ENCODE assay signal across 1 cellular context in the genomic region with DNA sequence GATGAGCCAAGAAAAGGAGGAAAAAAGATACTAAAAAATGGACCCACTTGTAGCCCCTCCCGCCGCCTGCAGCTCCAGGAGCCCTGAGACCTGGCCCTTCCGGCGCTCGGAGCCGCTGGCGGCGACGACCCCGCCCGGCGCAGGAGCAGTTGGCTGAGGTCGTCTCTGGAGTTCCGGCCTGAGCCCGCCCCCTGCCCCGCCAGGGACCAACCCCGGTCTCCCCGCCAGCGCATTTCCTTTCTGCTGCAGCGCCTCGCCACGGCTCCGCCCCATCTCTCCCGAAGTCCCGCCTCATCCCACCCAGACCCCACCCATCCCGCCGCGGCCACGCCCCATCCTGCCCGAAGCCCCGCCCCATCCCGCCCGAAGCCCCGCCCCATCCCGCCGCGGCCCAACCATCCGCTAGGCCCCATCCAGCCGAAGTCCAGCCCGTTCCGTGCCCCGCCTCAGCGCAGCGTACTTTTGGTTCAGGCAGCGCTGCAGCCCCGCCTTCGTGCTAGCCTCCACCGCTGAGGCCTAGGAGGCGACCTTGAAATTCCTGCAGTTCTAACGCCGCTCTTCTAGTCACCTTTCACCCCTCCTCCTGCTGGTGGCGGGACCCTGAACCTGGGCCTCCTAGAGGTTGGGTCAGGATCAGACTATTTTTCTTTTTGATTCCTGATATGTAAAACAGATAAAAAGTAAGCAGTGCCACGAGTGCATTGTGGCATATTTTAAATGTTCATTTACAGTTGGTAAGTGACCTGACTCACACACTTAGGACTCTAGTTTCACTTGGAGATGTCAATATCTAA.
TF ChIP-seq lines count a peak whose summit lies in the region.

A gene with protein sequence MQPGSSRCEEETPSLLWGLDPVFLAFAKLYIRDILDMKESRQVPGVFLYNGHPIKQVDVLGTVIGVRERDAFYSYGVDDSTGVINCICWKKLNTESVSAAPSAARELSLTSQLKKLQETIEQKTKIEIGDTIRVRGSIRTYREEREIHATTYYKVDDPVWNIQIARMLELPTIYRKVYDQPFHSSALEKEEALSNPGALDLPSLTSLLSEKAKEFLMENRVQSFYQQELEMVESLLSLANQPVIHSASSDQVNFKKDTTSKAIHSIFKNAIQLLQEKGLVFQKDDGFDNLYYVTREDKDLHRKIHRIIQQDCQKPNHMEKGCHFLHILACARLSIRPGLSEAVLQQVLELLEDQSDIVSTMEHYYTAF (minus strand): TSS at position 132 of the 794 bp plus-strand sequence. CDS start 590 bp downstream, outside the sequence.

TF ChIP-seq in HepG2, 621 proteins besides CTCF, POLR2A, EP300 and RAD21 (continued from another document and continues in another):
- no peak; the same call in 1 of the 2 replicates for TF ChIP-seq SAFB2 (CRISPR knock-in tag; IDR thresholded peaks at IDR 0.05; ENCODE audit: borderline replicate concordance, low read depth)
- no peak for TF ChIP-seq NCOA5 (CRISPR knock-in tag; IDR thresholded peaks at IDR 0.05)
- TF ChIP-seq TOE1 (CRISPR knock-in tag; IDR thresholded peaks at IDR 0.05): no peak
- TF ChIP-seq, protein P1, sequence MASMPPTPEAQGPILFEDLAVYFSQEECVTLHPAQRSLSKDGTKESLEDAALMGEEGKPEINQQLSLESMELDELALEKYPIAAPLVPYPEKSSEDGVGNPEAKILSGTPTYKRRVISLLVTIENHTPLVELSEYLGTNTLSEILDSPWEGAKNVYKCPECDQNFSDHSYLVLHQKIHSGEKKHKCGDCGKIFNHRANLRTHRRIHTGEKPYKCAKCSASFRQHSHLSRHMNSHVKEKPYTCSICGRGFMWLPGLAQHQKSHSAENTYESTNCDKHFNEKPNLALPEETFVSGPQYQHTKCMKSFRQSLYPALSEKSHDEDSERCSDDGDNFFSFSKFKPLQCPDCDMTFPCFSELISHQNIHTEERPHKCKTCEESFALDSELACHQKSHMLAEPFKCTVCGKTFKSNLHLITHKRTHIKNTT (CRISPR knock-in tag; IDR thresholded peaks at IDR 0.05): no peak
- no peak for TF ChIP-seq ZNF367 (CRISPR knock-in tag; IDR thresholded peaks at IDR 0.05; ENCODE audit: borderline replicate concordance)
- no peak for TF ChIP-seq HOXD1 (CRISPR knock-in tag; IDR thresholded peaks at IDR 0.05)
- TF ChIP-seq NFIB (CRISPR knock-in tag; IDR thresholded peaks at IDR 0.05; ENCODE audit: borderline replicate concordance): no peak
- TF ChIP-seq, protein P2, sequence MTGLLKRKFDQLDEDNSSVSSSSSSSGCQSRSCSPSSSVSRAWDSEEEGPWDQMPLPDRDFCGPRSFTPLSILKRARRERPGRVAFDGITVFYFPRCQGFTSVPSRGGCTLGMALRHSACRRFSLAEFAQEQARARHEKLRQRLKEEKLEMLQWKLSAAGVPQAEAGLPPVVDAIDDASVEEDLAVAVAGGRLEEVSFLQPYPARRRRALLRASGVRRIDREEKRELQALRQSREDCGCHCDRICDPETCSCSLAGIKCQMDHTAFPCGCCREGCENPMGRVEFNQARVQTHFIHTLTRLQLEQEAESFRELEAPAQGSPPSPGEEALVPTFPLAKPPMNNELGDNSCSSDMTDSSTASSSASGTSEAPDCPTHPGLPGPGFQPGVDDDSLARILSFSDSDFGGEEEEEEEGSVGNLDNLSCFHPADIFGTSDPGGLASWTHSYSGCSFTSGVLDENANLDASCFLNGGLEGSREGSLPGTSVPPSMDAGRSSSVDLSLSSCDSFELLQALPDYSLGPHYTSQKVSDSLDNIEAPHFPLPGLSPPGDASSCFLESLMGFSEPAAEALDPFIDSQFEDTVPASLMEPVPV (CRISPR knock-in tag; IDR thresholded peaks at IDR 0.05): 0 out of 2 replicates have a peak, but pooled peaks have one; percentile 40
- TF ChIP-seq ZEB1 (IDR thresholded peaks at IDR 0.05; ENCODE audit: insufficient replicate concordance, low read depth): no peak
- no peak for TF ChIP-seq IKZF1 (IDR thresholded peaks at IDR 0.05)
- TF ChIP-seq, protein P3, sequence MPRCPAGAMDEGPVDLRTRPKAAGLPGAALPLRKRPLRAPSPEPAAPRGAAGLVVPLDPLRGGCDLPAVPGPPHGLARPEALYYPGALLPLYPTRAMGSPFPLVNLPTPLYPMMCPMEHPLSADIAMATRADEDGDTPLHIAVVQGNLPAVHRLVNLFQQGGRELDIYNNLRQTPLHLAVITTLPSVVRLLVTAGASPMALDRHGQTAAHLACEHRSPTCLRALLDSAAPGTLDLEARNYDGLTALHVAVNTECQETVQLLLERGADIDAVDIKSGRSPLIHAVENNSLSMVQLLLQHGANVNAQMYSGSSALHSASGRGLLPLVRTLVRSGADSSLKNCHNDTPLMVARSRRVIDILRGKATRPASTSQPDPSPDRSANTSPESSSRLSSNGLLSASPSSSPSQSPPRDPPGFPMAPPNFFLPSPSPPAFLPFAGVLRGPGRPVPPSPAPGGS (CRISPR knock-in tag; IDR thresholded peaks at IDR 0.05): no peak
- TF ChIP-seq ZNF670 (CRISPR knock-in tag; IDR thresholded peaks at IDR 0.05; ENCODE audit: borderline replicate concordance): no peak
- TF ChIP-seq HNF4A (CRISPR knock-in tag; IDR thresholded peaks at IDR 0.05): peak; percentile 84
- peak; percentile 50; the same call in 1 of the 2 replicates for TF ChIP-seq YEATS2 (CRISPR knock-in tag; IDR thresholded peaks at IDR 0.05; ENCODE audit: borderline replicate concordance)
- TF ChIP-seq FOXA1 (IDR thresholded peaks at IDR 0.05): no peak
- TF ChIP-seq FOXA1 (CRISPR knock-in tag; IDR thresholded peaks at IDR 0.05): no peak
- TF ChIP-seq SP5 (CRISPR knock-in tag; IDR thresholded peaks at IDR 0.05; ENCODE audit: borderline replicate concordance, low read depth): peak; percentile 84
- TF ChIP-seq ZNF660 (CRISPR knock-in tag; IDR thresholded peaks at IDR 0.05; ENCODE audit: borderline replicate concordance, low read depth): no peak
- no peak for TF ChIP-seq SSRP1 (CRISPR knock-in tag; IDR thresholded peaks at IDR 0.05)
- no peak for TF ChIP-seq TGIF2 (CRISPR knock-in tag; IDR thresholded peaks at IDR 0.05)
- TF ChIP-seq, protein P4, sequence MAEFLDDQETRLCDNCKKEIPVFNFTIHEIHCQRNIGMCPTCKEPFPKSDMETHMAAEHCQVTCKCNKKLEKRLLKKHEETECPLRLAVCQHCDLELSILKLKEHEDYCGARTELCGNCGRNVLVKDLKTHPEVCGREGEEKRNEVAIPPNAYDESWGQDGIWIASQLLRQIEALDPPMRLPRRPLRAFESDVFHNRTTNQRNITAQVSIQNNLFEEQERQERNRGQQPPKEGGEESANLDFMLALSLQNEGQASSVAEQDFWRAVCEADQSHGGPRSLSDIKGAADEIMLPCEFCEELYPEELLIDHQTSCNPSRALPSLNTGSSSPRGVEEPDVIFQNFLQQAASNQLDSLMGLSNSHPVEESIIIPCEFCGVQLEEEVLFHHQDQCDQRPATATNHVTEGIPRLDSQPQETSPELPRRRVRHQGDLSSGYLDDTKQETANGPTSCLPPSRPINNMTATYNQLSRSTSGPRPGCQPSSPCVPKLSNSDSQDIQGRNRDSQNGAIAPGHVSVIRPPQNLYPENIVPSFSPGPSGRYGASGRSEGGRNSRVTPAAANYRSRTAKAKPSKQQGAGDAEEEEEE (CRISPR knock-in tag; IDR thresholded peaks at IDR 0.05; ENCODE audit: borderline replicate concordance): no peak
- no peak for TF ChIP-seq PAX8 (CRISPR knock-in tag; IDR thresholded peaks at IDR 0.05; ENCODE audit: borderline replicate concordance)
- TF ChIP-seq, protein P5, sequence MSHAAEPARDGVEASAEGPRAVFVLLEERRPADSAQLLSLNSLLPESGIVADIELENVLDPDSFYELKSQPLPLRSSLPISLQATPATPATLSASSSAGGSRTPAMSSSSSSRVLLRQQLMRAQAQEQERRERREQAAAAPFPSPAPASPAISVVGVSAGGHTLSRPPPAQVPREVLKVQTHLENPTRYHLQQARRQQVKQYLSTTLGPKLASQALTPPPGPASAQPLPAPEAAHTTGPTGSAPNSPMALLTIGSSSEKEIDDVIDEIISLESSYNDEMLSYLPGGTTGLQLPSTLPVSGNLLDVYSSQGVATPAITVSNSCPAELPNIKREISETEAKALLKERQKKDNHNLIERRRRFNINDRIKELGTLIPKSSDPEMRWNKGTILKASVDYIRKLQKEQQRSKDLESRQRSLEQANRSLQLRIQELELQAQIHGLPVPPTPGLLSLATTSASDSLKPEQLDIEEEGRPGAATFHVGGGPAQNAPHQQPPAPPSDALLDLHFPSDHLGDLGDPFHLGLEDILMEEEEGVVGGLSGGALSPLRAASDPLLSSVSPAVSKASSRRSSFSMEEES (CRISPR knock-in tag; IDR thresholded peaks at IDR 0.05): no peak
- TF ChIP-seq FOXM1 (CRISPR knock-in tag; IDR thresholded peaks at IDR 0.05): no peak
- 0 out of 2 replicates have a peak, but pooled peaks have one; percentile 3 for TF ChIP-seq ZNF180 (CRISPR knock-in tag; IDR thresholded peaks at IDR 0.05; ENCODE audit: borderline replicate concordance, low read depth)
- TF ChIP-seq ZNF446 (CRISPR knock-in tag; IDR thresholded peaks at IDR 0.05): 0 out of 2 replicates have a peak, but pooled peaks have one; percentile 49
- TF ChIP-seq, protein P6, sequence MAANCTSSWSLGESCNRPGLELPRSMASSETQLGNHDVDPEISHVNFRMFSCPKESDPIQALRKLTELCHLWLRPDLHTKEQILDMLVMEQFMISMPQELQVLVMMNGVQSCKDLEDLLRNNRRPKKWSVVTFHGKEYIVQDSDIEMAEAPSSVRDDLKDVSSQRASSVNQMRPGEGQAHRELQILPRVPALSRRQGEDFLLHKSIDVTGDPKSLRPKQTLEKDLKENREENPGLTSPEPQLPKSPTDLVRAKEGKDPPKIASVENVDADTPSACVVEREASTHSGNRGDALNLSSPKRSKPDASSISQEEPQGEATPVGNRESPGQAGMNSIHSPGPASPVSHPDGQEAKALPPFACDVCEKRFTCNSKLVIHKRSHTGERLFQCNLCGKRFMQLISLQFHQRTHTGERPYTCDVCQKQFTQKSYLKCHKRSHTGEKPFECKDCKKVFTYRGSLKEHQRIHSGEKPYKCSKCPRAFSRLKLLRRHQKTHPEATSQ (CRISPR knock-in tag; IDR thresholded peaks at IDR 0.05; ENCODE audit: borderline replicate concordance): peak; percentile 39; the same call in 1 of the 2 replicates
- no peak for TF ChIP-seq ZNF550 (CRISPR knock-in tag; IDR thresholded peaks at IDR 0.05; ENCODE audit: borderline replicate concordance)
- TF ChIP-seq ZNF543 (CRISPR knock-in tag; IDR thresholded peaks at IDR 0.05): no peak; the same call in 1 of the 2 replicates
- TF ChIP-seq ATF7-NPFF (CRISPR knock-in tag; IDR thresholded peaks at IDR 0.05; ENCODE audit: low read depth): 0 out of 2 replicates have a peak, but pooled peaks have one; percentile 41
- TF ChIP-seq BCL6 (CRISPR knock-in tag; IDR thresholded peaks at IDR 0.05): peak; percentile 57; the same call in 1 of the 2 replicates
- TF ChIP-seq, protein P7, sequence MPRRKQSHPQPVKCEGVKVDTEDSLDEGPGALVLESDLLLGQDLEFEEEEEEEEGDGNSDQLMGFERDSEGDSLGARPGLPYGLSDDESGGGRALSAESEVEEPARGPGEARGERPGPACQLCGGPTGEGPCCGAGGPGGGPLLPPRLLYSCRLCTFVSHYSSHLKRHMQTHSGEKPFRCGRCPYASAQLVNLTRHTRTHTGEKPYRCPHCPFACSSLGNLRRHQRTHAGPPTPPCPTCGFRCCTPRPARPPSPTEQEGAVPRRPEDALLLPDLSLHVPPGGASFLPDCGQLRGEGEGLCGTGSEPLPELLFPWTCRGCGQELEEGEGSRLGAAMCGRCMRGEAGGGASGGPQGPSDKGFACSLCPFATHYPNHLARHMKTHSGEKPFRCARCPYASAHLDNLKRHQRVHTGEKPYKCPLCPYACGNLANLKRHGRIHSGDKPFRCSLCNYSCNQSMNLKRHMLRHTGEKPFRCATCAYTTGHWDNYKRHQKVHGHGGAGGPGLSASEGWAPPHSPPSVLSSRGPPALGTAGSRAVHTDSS (CRISPR knock-in tag; conservative IDR thresholded peaks at IDR 0.05): no peak
- no peak for TF ChIP-seq ATRX (CRISPR knock-in tag; IDR thresholded peaks at IDR 0.05; ENCODE audit: borderline replicate concordance)
- no peak for TF ChIP-seq PTBP1 (IDR thresholded peaks at IDR 0.05; ENCODE audit: low read depth, low read length, poor library complexity, severe bottlenecking)
- no peak for TF ChIP-seq MTF2 (CRISPR knock-in tag; IDR thresholded peaks at IDR 0.05; ENCODE audit: borderline replicate concordance)
- TF ChIP-seq U2AF1 (optimal IDR thresholded peaks at IDR 0.05; ENCODE audit: low read depth, low read length): no peak
- TF ChIP-seq SP140L (CRISPR knock-in tag; IDR thresholded peaks at IDR 0.05; ENCODE audit: borderline replicate concordance): no peak
- no peak for TF ChIP-seq RARG (CRISPR knock-in tag; IDR thresholded peaks at IDR 0.05; ENCODE audit: low read depth)
- TF ChIP-seq, protein P8, sequence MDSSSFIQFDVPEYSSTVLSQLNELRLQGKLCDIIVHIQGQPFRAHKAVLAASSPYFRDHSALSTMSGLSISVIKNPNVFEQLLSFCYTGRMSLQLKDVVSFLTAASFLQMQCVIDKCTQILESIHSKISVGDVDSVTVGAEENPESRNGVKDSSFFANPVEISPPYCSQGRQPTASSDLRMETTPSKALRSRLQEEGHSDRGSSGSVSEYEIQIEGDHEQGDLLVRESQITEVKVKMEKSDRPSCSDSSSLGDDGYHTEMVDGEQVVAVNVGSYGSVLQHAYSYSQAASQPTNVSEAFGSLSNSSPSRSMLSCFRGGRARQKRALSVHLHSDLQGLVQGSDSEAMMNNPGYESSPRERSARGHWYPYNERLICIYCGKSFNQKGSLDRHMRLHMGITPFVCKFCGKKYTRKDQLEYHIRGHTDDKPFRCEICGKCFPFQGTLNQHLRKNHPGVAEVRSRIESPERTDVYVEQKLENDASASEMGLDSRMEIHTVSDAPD (CRISPR knock-in tag; IDR thresholded peaks at IDR 0.05): no peak
- TF ChIP-seq TOPORS (CRISPR knock-in tag; IDR thresholded peaks at IDR 0.05): peak; percentile 53
- TF ChIP-seq ZNF260 (CRISPR knock-in tag; IDR thresholded peaks at IDR 0.05; ENCODE audit: borderline replicate concordance, low read depth): no peak
- TF ChIP-seq KDM4B (CRISPR knock-in tag; IDR thresholded peaks at IDR 0.05): 0 out of 2 replicates have a peak, but pooled peaks have one; percentile 45
- TF ChIP-seq, protein P9, sequence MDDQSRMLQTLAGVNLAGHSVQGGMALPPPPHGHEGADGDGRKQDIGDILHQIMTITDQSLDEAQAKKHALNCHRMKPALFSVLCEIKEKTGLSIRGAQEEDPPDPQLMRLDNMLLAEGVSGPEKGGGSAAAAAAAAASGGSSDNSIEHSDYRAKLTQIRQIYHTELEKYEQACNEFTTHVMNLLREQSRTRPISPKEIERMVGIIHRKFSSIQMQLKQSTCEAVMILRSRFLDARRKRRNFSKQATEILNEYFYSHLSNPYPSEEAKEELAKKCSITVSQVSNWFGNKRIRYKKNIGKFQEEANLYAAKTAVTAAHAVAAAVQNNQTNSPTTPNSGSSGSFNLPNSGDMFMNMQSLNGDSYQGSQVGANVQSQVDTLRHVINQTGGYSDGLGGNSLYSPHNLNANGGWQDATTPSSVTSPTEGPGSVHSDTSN (CRISPR knock-in tag; IDR thresholded peaks at IDR 0.05; ENCODE audit: borderline replicate concordance): no peak
- no peak for TF ChIP-seq ZNF431 (CRISPR knock-in tag; IDR thresholded peaks at IDR 0.05; ENCODE audit: borderline replicate concordance, low read depth)
- no peak for TF ChIP-seq ZSCAN30 (CRISPR knock-in tag; IDR thresholded peaks at IDR 0.05)
- TF ChIP-seq ZNF552 (CRISPR knock-in tag; IDR thresholded peaks at IDR 0.05; ENCODE audit: borderline replicate concordance): no peak
- no peak; the same call in 1 of the 2 replicates for TF ChIP-seq ZSCAN21 (CRISPR knock-in tag; IDR thresholded peaks at IDR 0.05; ENCODE audit: borderline replicate concordance)
- TF ChIP-seq ZZZ3 (CRISPR knock-in tag; IDR thresholded peaks at IDR 0.05; ENCODE audit: borderline replicate concordance): 0 out of 2 replicates have a peak, but pooled peaks have one; percentile 34
- TF ChIP-seq ZMYM2 (CRISPR knock-in tag; IDR thresholded peaks at IDR 0.05): no peak
- TF ChIP-seq NFYB (CRISPR knock-in tag; IDR thresholded peaks at IDR 0.05): peak; percentile 74
- TF ChIP-seq ZBTB42 (CRISPR knock-in tag; IDR thresholded peaks at IDR 0.05): no peak; the same call in 1 of the 2 replicates
